In genomic region chr3:42988566-42988965, GRCh38 we compare ENCODE assay signal across 27 cellular contexts. TPM values are rescaled to one million over a fixed set of nuclear protein-coding genes. Genes with fewer than 3 reads are reported as not detected.
"Had no signal": no experiment of that assay in that cellular context is flagged by ENCODE, and none has a peak within 500 bp of the region (broad histone marks: within the 10 kb centered on the region; RNA-seq: fewer than 3 reads in every experiment).

No MANE protein-coding gene starts in this region.

- H3K36me3 ChIP-seq: adrenal gland, breast epithelium had no signal

- H3K9me3 ChIP-seq: adrenal gland, breast epithelium had no signal

- DNase-seq: activated B cell treated with CpG ODN at 0.5 μM for 24 hours; activated CD4-positive, alpha-beta T cell treated with anti-CD3 and anti-CD28 coated beads for 1 hour; activated CD4-positive, alpha-beta T cell treated with anti-CD3 and anti-CD28 coated beads, Interleukin-2, amount 10 ng/mL, durations not matched to agents 24 days and 14 days; activated CD4-positive, alpha-beta T cell treated with anti-CD3 and anti-CD28 coated beads, Interleukin-2, amount 50 U/mL, for 48 hours; activated CD8-positive, alpha-beta memory T cell treated with anti-CD3 and anti-CD28 coated beads, Interleukin-2, amount 10 ng/mL, durations not matched to agents 7 days and 5 days; activated effector memory CD4-positive, alpha-beta T cell treated with anti-CD3 and anti-CD28 coated beads, Interleukin-2, amount 50 U/mL, for 16 hours; activated naive CD4-positive, alpha-beta T cell treated with Interleukin-2 at 50 U/mL for 16 hours; activated T-cell treated with anti-CD3 and anti-CD28 coated beads, Interleukin-2, amount 50 U/mL, for 24 hours; adrenal gland; KG1; NCI-H1092; NCI-H1417 treated with DMSO at 0.1 percent for 48 hours; NCI-H1694; NCI-H2107; NCI-H345; NCI-H510A; NCI-H526 treated with DMSO at 0.1 percent for 48 hours; NCI-H82; SIG-M5; T-helper 17 cell; T-helper 9 cell had no signal

- H3K9me3 Mint-ChIP-seq: activated B cell treated with CpG ODN at 0.5 μM for 24 hours; activated CD4-positive, alpha-beta T cell treated with anti-CD3 and anti-CD28 coated beads, Interleukin-2, amount 10 ng/mL, durations not matched to agents 24 days and 14 days; activated T-cell treated with anti-CD3 and anti-CD28 coated beads, Interleukin-2, amount 50 U/mL, for 24 hours; central memory CD8-positive, alpha-beta T cell had no signal

- H3K4me3 Mint-ChIP-seq: activated B cell treated with CpG ODN at 0.5 μM for 24 hours; activated CD4-positive, alpha-beta T cell treated with anti-CD3 and anti-CD28 coated beads, Interleukin-2, amount 10 ng/mL, durations not matched to agents 24 days and 14 days; activated CD8-positive, alpha-beta memory T cell treated with anti-CD3 and anti-CD28 coated beads, Interleukin-2, amount 10 ng/mL, durations not matched to agents 7 days and 5 days; activated naive CD8-positive, alpha-beta T cell; activated T-cell treated with anti-CD3 and anti-CD28 coated beads, Interleukin-2, amount 50 U/mL, for 24 hours; central memory CD8-positive, alpha-beta T cell; T-helper 17 cell had no signal

- H3K27ac ChIP-seq: adrenal gland had no signal

- H3K4me1 Mint-ChIP-seq: activated B cell treated with CpG ODN at 0.5 μM for 24 hours; activated CD4-positive, alpha-beta T cell treated with anti-CD3 and anti-CD28 coated beads, Interleukin-2, amount 10 ng/mL, durations not matched to agents 24 days and 14 days; activated CD8-positive, alpha-beta memory T cell treated with anti-CD3 and anti-CD28 coated beads, Interleukin-2, amount 10 ng/mL, durations not matched to agents 7 days and 5 days; central memory CD8-positive, alpha-beta T cell had no signal

- H3K4me3 ChIP-seq: adrenal gland, breast epithelium had no signal

- H3K27me3 Mint-ChIP-seq: activated T-cell treated with anti-CD3 and anti-CD28 coated beads, Interleukin-2, amount 50 U/mL, for 24 hours had no signal

- H3K27me3 ChIP-seq: adrenal gland, breast epithelium had no signal

- H3K27ac Mint-ChIP-seq: activated B cell treated with CpG ODN at 0.5 μM for 24 hours; activated CD4-positive, alpha-beta T cell treated with anti-CD3 and anti-CD28 coated beads, Interleukin-2, amount 10 ng/mL, durations not matched to agents 24 days and 14 days; activated CD8-positive, alpha-beta memory T cell treated with anti-CD3 and anti-CD28 coated beads, Interleukin-2, amount 10 ng/mL, durations not matched to agents 7 days and 5 days; activated naive CD8-positive, alpha-beta T cell; activated T-cell treated with anti-CD3 and anti-CD28 coated beads, Interleukin-2, amount 50 U/mL, for 24 hours; T-helper 17 cell had no signal

- H3K4me1 ChIP-seq: adrenal gland, breast epithelium had no signal

- H3K36me3 Mint-ChIP-seq: activated CD8-positive, alpha-beta memory T cell treated with anti-CD3 and anti-CD28 coated beads, Interleukin-2, amount 10 ng/mL, durations not matched to agents 7 days and 5 days; activated naive CD8-positive, alpha-beta T cell had no signal

RNA-seq across cellular contexts. Expression of gene GASK1A, which starts 9.5 kb away (rescaled TPM):
- total RNA-seq: activated B cell treated with CpG ODN at 0.5 μM for 24 hours; activated CD4-positive, alpha-beta T cell treated with anti-CD3 and anti-CD28 coated beads, Interleukin-2, amount 10 ng/mL, durations not matched to agents 24 days and 14 days; activated CD8-positive, alpha-beta memory T cell treated with anti-CD3 and anti-CD28 coated beads, Interleukin-2, amount 10 ng/mL, durations not matched to agents 7 days and 5 days; LHCN-M2; OCI-LY7; RPMI7951; T-helper 17 cell had no signal
